1 cellular context compared by ENCODE assay signal in genomic region chr2:216057688-216058193, GRCh38.
TF ChIP-seq lines count a peak whose summit lies in the region.

No MANE protein-coding gene starts in this region.

TF ChIP-seq in K562, 482 proteins besides CTCF, POLR2A, EP300 and RAD21:
- peak; percentile 66 for TF ChIP-seq SPI1 (IDR thresholded peaks at IDR 0.05; ENCODE audit: borderline replicate concordance, low read depth, low read length)
- TF ChIP-seq, protein P1, sequence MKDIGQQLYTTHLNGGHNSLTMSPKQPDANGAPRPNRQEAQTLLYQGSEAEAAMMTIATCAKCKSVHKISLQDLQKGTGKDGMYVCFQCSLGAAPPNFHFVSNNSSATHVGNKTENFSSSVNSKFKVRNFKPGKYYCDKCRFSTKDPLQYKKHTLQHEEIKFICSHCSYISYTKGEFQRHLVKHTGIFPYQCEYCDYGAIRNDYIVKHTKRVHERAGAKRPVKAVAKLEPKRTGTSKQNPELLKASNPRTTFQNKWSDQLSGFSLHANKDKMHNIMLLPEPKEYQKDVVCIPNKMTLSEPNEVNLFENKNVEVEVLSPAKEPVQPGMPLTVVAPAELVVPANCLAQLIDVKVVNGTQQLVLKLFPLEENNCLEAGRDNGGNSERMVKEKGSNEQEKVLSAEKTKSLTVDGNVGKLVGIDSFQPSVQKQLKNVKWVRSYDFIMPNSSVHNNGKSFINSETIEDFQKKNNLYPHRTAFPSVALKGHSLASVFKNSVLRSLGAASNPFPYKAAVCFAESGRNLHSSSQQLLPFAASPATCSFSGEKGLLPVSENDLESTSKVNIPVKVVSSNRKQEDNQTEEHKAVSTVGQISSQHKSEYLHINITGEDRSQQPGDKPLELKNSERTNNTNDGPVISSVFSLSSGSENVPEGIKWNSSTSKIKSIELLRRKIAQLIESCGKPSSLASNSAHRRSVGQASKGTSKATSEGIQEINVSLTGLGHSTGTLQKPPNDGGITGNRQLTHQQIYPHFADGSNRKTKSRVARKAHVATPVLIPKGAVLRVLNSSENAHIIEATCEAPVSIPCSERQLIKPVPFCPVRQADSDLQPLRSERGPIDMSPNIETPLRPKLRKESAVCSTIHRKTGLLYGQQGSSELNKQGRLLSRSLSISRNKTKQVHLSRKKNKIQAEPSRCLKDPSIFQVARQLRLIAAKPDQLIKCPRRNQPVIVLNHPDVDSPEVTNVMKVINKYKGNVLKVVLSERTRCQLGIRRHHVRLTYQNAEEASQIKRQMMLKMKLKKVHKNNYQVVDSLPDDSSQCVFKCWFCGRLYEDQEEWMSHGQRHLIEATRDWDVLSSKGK (CRISPR knock-in tag; IDR thresholded peaks at IDR 0.05), result no peak
